1 cellular context compared by ENCODE assay signal in the genomic region with DNA sequence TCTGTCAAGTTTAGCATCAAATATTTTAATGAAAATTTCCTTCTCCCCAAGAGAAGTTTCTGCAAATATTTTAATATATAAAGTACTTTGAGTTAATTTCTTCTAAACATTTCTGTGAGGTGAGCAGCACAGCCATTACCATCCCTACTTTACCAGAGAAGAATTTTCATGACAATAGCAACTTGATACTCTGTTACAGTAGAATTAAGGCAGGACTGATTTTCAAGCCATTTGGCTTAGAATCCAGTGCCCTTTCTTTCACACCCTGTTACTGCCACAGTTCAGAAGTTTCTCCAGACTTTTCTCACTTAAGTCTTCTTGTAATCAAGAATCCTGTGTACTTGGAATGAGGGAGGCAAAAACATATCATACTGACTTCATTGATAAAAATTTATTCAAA.
TF ChIP-seq lines count a peak whose summit lies in the region.

No MANE protein-coding gene starts in this region.

TF ChIP-seq in GM23338, 12 proteins besides CTCF, POLR2A, EP300 and RAD21 (continued from another document):
- TF ChIP-seq, protein P1, sequence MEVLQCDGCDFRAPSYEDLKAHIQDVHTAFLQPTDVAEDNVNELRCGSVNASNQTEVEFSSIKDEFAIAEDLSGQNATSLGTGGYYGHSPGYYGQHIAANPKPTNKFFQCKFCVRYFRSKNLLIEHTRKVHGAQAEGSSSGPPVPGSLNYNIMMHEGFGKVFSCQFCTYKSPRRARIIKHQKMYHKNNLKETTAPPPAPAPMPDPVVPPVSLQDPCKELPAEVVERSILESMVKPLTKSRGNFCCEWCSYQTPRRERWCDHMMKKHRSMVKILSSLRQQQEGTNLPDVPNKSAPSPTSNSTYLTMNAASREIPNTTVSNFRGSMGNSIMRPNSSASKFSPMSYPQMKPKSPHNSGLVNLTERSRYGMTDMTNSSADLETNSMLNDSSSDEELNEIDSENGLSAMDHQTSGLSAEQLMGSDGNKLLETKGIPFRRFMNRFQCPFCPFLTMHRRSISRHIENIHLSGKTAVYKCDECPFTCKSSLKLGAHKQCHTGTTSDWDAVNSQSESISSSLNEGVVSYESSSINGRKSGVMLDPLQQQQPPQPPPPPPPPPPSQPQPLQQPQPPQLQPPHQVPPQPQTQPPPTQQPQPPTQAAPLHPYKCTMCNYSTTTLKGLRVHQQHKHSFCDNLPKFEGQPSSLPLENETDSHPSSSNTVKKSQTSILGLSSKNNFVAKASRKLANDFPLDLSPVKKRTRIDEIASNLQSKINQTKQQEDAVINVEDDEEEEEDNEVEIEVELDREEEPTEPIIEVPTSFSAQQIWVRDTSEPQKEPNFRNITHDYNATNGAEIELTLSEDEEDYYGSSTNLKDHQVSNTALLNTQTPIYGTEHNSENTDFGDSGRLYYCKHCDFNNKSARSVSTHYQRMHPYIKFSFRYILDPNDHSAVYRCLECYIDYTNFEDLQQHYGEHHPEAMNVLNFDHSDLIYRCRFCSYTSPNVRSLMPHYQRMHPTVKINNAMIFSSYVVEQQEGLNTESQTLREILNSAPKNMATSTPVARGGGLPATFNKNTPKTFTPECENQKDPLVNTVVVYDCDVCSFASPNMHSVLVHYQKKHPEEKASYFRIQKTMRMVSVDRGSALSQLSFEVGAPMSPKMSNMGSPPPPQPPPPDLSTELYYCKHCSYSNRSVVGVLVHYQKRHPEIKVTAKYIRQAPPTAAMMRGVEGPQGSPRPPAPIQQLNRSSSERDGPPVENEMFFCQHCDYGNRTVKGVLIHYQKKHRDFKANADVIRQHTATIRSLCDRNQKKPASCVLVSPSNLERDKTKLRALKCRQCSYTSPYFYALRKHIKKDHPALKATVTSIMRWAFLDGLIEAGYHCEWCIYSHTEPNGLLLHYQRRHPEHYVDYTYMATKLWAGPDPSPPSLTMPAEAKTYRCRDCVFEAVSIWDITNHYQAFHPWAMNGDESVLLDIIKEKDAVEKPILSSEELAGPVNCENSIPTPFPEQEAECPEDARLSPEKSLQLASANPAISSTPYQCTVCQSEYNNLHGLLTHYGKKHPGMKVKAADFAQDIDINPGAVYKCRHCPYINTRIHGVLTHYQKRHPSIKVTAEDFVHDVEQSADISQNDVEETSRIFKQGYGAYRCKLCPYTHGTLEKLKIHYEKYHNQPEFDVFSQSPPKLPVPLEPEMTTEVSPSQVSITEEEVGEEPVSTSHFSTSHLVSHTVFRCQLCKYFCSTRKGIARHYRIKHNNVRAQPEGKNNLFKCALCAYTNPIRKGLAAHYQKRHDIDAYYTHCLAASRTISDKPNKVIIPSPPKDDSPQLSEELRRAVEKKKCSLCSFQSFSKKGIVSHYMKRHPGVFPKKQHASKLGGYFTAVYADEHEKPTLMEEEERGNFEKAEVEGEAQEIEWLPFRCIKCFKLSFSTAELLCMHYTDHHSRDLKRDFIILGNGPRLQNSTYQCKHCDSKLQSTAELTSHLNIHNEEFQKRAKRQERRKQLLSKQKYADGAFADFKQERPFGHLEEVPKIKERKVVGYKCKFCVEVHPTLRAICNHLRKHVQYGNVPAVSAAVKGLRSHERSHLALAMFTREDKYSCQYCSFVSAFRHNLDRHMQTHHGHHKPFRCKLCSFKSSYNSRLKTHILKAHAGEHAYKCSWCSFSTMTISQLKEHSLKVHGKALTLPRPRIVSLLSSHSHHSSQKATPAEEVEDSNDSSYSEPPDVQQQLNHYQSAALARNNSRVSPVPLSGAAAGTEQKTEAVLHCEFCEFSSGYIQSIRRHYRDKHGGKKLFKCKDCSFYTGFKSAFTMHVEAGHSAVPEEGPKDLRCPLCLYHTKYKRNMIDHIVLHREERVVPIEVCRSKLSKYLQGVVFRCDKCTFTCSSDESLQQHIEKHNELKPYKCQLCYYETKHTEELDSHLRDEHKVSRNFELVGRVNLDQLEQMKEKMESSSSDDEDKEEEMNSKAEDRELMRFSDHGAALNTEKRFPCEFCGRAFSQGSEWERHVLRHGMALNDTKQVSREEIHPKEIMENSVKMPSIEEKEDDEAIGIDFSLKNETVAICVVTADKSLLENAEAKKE (CRISPR knock-in tag; IDR thresholded peaks at IDR 0.05) = no peak
- no peak for TF ChIP-seq CREB1 (CRISPR knock-in tag; IDR thresholded peaks at IDR 0.05; ENCODE audit: low read depth)
- TF ChIP-seq, protein P2, sequence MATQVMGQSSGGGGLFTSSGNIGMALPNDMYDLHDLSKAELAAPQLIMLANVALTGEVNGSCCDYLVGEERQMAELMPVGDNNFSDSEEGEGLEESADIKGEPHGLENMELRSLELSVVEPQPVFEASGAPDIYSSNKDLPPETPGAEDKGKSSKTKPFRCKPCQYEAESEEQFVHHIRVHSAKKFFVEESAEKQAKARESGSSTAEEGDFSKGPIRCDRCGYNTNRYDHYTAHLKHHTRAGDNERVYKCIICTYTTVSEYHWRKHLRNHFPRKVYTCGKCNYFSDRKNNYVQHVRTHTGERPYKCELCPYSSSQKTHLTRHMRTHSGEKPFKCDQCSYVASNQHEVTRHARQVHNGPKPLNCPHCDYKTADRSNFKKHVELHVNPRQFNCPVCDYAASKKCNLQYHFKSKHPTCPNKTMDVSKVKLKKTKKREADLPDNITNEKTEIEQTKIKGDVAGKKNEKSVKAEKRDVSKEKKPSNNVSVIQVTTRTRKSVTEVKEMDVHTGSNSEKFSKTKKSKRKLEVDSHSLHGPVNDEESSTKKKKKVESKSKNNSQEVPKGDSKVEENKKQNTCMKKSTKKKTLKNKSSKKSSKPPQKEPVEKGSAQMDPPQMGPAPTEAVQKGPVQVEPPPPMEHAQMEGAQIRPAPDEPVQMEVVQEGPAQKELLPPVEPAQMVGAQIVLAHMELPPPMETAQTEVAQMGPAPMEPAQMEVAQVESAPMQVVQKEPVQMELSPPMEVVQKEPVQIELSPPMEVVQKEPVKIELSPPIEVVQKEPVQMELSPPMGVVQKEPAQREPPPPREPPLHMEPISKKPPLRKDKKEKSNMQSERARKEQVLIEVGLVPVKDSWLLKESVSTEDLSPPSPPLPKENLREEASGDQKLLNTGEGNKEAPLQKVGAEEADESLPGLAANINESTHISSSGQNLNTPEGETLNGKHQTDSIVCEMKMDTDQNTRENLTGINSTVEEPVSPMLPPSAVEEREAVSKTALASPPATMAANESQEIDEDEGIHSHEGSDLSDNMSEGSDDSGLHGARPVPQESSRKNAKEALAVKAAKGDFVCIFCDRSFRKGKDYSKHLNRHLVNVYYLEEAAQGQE (IDR thresholded peaks at IDR 0.05; ENCODE audit: unreplicated experiment) = no peak
- TF ChIP-seq, protein P3, sequence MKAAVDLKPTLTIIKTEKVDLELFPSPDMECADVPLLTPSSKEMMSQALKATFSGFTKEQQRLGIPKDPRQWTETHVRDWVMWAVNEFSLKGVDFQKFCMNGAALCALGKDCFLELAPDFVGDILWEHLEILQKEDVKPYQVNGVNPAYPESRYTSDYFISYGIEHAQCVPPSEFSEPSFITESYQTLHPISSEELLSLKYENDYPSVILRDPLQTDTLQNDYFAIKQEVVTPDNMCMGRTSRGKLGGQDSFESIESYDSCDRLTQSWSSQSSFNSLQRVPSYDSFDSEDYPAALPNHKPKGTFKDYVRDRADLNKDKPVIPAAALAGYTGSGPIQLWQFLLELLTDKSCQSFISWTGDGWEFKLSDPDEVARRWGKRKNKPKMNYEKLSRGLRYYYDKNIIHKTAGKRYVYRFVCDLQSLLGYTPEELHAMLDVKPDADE (IDR thresholded peaks at IDR 0.05) = no peak
TF ChIP-seq in GM23338: peak in this region for 0.
